8 cellular contexts compared by ENCODE assay signal in the genomic region with DNA sequence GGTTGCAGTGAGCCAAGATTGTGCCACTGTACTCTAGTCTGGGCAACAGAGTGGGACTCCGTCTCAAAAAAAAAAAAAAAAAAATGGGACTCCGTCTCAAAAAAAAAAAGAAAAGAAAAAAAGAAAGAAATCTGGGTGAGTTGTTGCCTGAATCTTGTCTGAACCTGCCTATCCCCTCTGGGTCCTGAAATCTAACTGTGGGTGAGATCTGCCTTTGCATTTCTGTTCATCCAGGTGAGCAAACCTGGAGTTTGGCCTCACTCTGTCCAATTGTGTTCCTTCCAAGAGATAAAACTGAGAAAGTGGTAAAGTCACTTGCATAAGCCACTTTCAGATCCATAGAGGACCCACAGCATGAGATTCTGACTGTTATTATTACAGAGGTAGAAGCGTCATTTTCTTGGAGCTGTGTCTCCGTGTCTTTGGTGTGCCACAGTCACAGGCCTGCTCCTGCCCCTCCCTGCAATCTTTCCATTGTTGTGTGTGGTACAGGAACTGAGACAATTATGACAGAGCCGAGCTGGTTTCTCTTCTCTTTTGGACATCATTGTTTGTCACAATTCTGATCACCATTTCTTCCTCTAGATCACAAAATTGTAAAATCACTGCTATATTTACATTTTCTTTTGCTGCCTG.
DNase-seq lines count a peak whose midpoint lies in the region; ATAC-seq lines count a peak whose summit lies in the region.

No MANE protein-coding gene starts in this region.

- DNase-seq in T-helper 17 cell (no peak), head of caudate nucleus (peak in 22 of 42 donors; percentile 16 to 60 (median 32)), COLO668 (lab: John Stamatoyannopoulos, UW; ENCODE audit: unreplicated experiment) (no peak), activated gamma-delta T cell (lab: John Stamatoyannopoulos, UW) (no peak), NCI-H2107 (lab: John Stamatoyannopoulos, UW) (no peak)
- peak; percentile 46 for DNase-seq in stimulated activated CD4-positive, alpha-beta T cell treated with anti-CD3 and anti-CD28 coated beads, Interleukin-2, amount 100 ng/mL, for 4 hours (ENCODE audit: low read depth)

- H3K9me3 ChIP-seq in T-helper 17 cell (ENCODE audit: control insufficient read depth, low read length, poor library complexity, severe bottlenecking) = no peaks in the 10 kb centered on the region

- intact Hi-C loops in head of caudate nucleus (cut with DNase I) = no loop called here

- no peaks in the 10 kb centered on the region for H3K36me3 Mint-ChIP-seq in T-helper 17 cell (ENCODE audit: low read depth)

- H3K4me3 Mint-ChIP-seq in T-helper 17 cell = peak overlapping the region; percentile 53

- H3K27me3 Mint-ChIP-seq in T-helper 17 cell = no peaks in the 10 kb centered on the region

- H3K27ac Mint-ChIP-seq in T-helper 17 cell = peak overlapping the region; percentile 63

- peak; percentile 93 for ATAC-seq in GM18907 (IDR thresholded peaks at IDR 0.05; ENCODE audit: unreplicated experiment)
- ATAC-seq in HG02884 (IDR thresholded peaks at IDR 0.05; ENCODE audit: unreplicated experiment) = peak; percentile 95
- peak; percentile 73 for ATAC-seq in T-helper 17 cell

- H3K4me1 Mint-ChIP-seq in T-helper 17 cell = peaks cover 24% of the 10 kb centered on the region

Comparison
In these comparisons a context has a peak if more than half of its experiments do, and no peak if none do; other contexts are left out.
1. DNase-seq: peak in head of caudate nucleus (22 of 42) and stimulated activated CD4-positive, alpha-beta T cell treated with anti-CD3 and anti-CD28 coated beads, Interleukin-2, amount 100 ng/mL, for 4 hours (single experiment); none in T-helper 17 cell (0 of 3), COLO668 (single experiment), activated gamma-delta T cell (single experiment) and NCI-H2107 (single experiment).
2. Peak in every context shown above with its lines, with median percentiles within 50 percentile points of each other: ATAC-seq.